Comparison of ENCODE assay signal across 12 cellular contexts in the genomic region with DNA sequence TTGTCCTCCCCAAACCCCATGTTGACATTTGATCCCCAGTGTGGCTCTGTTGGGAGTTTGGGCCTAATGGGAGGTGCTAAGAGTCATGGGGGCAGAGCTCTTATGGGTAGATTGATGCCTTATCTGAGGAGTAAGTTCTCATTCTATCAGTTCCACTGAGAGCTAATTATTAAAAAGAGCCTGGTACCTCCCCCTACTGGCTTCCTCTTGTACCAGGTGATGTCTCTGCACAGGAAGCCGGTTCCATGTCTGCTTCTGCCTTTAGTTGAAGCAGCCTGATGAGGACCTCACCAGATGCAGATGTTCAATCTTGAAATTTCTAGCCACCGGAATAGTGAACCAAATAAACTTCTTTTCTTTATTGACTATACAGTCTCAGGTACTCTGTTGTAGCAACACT. TPM values are rescaled to one million over a fixed set of nuclear protein-coding genes. Genes with fewer than 3 reads are reported as not detected.
DNase-seq lines count a peak whose midpoint lies in the region; ATAC-seq and TF ChIP-seq lines count a peak whose summit lies in the region.
"Had no signal": no experiment of that assay in that cellular context is flagged by ENCODE, and none has a peak within 500 bp of the region (broad histone marks: within the 10 kb centered on the region; RNA-seq: fewer than 3 reads in every experiment).

No MANE protein-coding gene starts in this region.

- in situ Hi-C loops in Panc1 (cut with HindIII; ENCODE audit: low pct_unique_long_range_greater_than_20kb, low sequenced_read_pairs), result no loop called here

- CTCF ChIA-PET in Panc1 (lab: Charles Lee), result no interaction called here

- H3K79me1 ChIP-seq in neuronal stem cell (ENCODE audit: low read depth, low read length), result no peaks in the 10 kb centered on the region

- H3K9me3 ChIP-seq in BE2C, result no peaks in the 10 kb centered on the region
- H3K9me3 ChIP-seq in Panc1 (ENCODE audit: control insufficient read depth, insufficient read depth, low read depth, low read length), result no peaks in the 10 kb centered on the region
- H3K9me3 ChIP-seq in neuronal stem cell (replicated peaks in 1 of 2; ENCODE audit: control insufficient read depth in 2 of 2, insufficient read depth in 1 of 2, low read depth in 1 of 2, low read length in 2 of 2), result no peaks in the 10 kb centered on the region
- H3K9me3 ChIP-seq: vagina had no signal

- POLR2A ChIA-PET in Panc1 (lab: Charles Lee), result no interaction called here

- no peak overlapping the region for H4K8ac ChIP-seq in neuronal stem cell (ENCODE audit: low read depth, low read length)

- H2AK5ac ChIP-seq in neuronal stem cell (ENCODE audit: low read depth, low read length), result no peak overlapping the region

- H3K23ac ChIP-seq in neuronal stem cell (ENCODE audit: low read depth, low read length, poor library complexity), result no peak overlapping the region

- H3K18ac ChIP-seq in neuronal stem cell (ENCODE audit: low read length), result no peak overlapping the region

- H3K27ac ChIP-seq in Panc1 (ENCODE audit: low read length) (no peak overlapping the region), neuronal stem cell (replicated peaks; ENCODE audit: low read length) (no peak overlapping the region), dorsolateral prefrontal cortex (no peak overlapping the region)
- H3K27ac ChIP-seq: vagina had no signal

- DNase-seq in BE2C (no peak), Panc1 (ENCODE audit: low read depth, low spot score) (no peak), neuronal stem cell (ENCODE audit: low spot score) (no peak), dorsolateral prefrontal cortex (no peak), NCI-H1436 treated with DMSO at 0.1 percent for 48 hours (lab: John Stamatoyannopoulos, UW) (no peak)
- DNase-seq in activated naive CD4-positive, alpha-beta T cell (lab: John Stamatoyannopoulos, UW), result no peak
- DNase-seq: caudate nucleus had no signal

- H2AFZ ChIP-seq in neuronal stem cell (ENCODE audit: low read length), result no peak overlapping the region

- no peak overlapping the region for H4K91ac ChIP-seq in neuronal stem cell (ENCODE audit: low read depth, low read length, poor library complexity)

- no peak overlapping the region for H3K14ac ChIP-seq in neuronal stem cell (ENCODE audit: low read length)

- H2BK120ac ChIP-seq in neuronal stem cell (ENCODE audit: low read depth, low read length), result no peak overlapping the region

- H3K4me1 ChIP-seq in BE2C (no peaks in the 10 kb centered on the region), Panc1 (ENCODE audit: control insufficient read depth, insufficient read depth, low read length) (no peaks in the 10 kb centered on the region), neuronal stem cell (ENCODE audit: control insufficient read depth in 2 of 2, insufficient read depth in 1 of 2, low read depth in 1 of 2, low read length in 2 of 2) (no peaks in the 10 kb centered on the region)
- H3K4me1 ChIP-seq: vagina had no signal

- no peak overlapping the region for H2BK12ac ChIP-seq in neuronal stem cell (ENCODE audit: low read length)

- no peak overlapping the region for H2BK15ac ChIP-seq in neuronal stem cell (ENCODE audit: low read length)

- no peak overlapping the region for H3K9ac ChIP-seq in neuronal stem cell (ENCODE audit: low read depth, low read length, poor library complexity)

- H3K4me3 ChIP-seq in BE2C (ENCODE audit: low read depth, low read length) (no peak overlapping the region), Panc1 (ENCODE audit: low read depth in 2 of 2, low read length in 2 of 2) (no peak overlapping the region), neuronal stem cell (ENCODE audit: low read length in 2 of 2) (no peak overlapping the region), dorsolateral prefrontal cortex (no peak overlapping the region)
- H3K4me3 ChIP-seq: vagina had no signal

- intact Hi-C loops in Panc1 (cut with micrococcal nuclease; ENCODE audit: unreplicated experiment) (no loop called here), dorsolateral prefrontal cortex (cut with DNase I) (no loop called here)

- 0 out of 2 replicates have a peak, but pooled peaks have one; percentile 1 for TF ChIP-seq CTCF in BE2C (IDR thresholded peaks at IDR 0.05; ENCODE audit: low read depth, low read length)
- TF ChIP-seq CTCF in Panc1 (IDR thresholded peaks at IDR 0.05), result peak; percentile 15; the same call in 1 of the 2 replicates
- TF ChIP-seq CTCF in dorsolateral prefrontal cortex (IDR thresholded peaks at IDR 0.05 in 54 of 56, conservative IDR thresholded peaks at IDR 0.05 in 2 of 56; ENCODE audit: low read depth in 1 of 56, partially characterized antibody in 56 of 56), result peak in 7 of 56 donors; percentile 10 to 27 (median 11)

- no TSS peak for BruUV-seq in Panc1 (replicated peaks; lab: Mats Ljungman, UMichigan)

- H3K27me3 ChIP-seq in BE2C (no peaks in the 10 kb centered on the region), Panc1 (ENCODE audit: control insufficient read depth, insufficient read depth, low read length) (0 out of 2 replicates have a peak, but pooled peaks cover 2% of the 10 kb centered on the region), neuronal stem cell (ENCODE audit: control insufficient read depth in 3 of 3, insufficient read depth in 3 of 3, low read depth in 1 of 3, low read length in 3 of 3) (no peaks in the 10 kb centered on the region), dorsolateral prefrontal cortex (no peaks in the 10 kb centered on the region)
- H3K27me3 ChIP-seq: vagina had no signal

- ATAC-seq in GM18868 (IDR thresholded peaks at IDR 0.05; ENCODE audit: unreplicated experiment) (peak; percentile 84), HG02884 (IDR thresholded peaks at IDR 0.05; ENCODE audit: unreplicated experiment) (peak; percentile 64), Panc1 (no peak)
- ATAC-seq: left lobe of liver had no signal

- WGBS in neuronal stem cell (ENCODE audit: extremely low coverage in 2 of 2, insufficient read length in 2 of 2, insufficient replicate concordance in 1 of 2), 2 donors, result no CpG with 5 or more reads among the region's 2 CpGs

- no peaks in the 10 kb centered on the region for H3K36me3 ChIP-seq in BE2C
- H3K36me3 ChIP-seq in Panc1 (ENCODE audit: control insufficient read depth, insufficient read depth, low read length), result no peaks in the 10 kb centered on the region
- H3K36me3 ChIP-seq in neuronal stem cell (replicated peaks in 1 of 2; ENCODE audit: control insufficient read depth in 2 of 2, insufficient read depth in 2 of 2, low read length in 2 of 2), result no peaks in the 10 kb centered on the region
- H3K36me3 ChIP-seq: vagina had no signal

- H3K4me2 ChIP-seq in neuronal stem cell (ENCODE audit: insufficient read depth, low read length, poor library complexity, severe bottlenecking), result no peak overlapping the region

- no peak overlapping the region for H3K4ac ChIP-seq in neuronal stem cell (ENCODE audit: low read length)

- H2BK5ac ChIP-seq in neuronal stem cell (ENCODE audit: low read length), result no peak overlapping the region

RNA-seq across cellular contexts. Expression of gene GABRB2, which starts 10.8 kb away (rescaled TPM):
- polyA plus RNA-seq in BE2C (2012; ENCODE audit: insufficient read depth, insufficient read length, low read depth), result not detected
- total RNA-seq in Panc1 (2021; ENCODE audit: unreplicated experiment) (not detected), dorsolateral prefrontal cortex (100 to 1,000 TPM in 115 of 120 experiments, 10 to 100 TPM in 5; 52.8 to 305 (median 205) TPM)
- polyA plus RNA-seq in Panc1 (2012; ENCODE audit: insufficient read length), result not detected
- 0.56 TPM for polyA plus RNA-seq in neuronal stem cell (2013, experiment 1 of 2)
- 0.46 TPM for polyA plus RNA-seq in neuronal stem cell (2013, experiment 2 of 2)
- total RNA-seq: left lobe of liver, pulmonary artery endothelial cell had no signal

Comparison
In these comparisons a context has a peak if more than half of its experiments do, and no peak if none do; other contexts are left out.
1. RNA of gene GABRB2, which starts 10.8 kb away (total RNA-seq): 52.8 to 305 TPM in dorsolateral prefrontal cortex; not detected in Panc1 (single experiment); every median in the first group is over 10 times any median in the second.